21 cellular contexts compared by ENCODE assay signal in the genomic region with DNA sequence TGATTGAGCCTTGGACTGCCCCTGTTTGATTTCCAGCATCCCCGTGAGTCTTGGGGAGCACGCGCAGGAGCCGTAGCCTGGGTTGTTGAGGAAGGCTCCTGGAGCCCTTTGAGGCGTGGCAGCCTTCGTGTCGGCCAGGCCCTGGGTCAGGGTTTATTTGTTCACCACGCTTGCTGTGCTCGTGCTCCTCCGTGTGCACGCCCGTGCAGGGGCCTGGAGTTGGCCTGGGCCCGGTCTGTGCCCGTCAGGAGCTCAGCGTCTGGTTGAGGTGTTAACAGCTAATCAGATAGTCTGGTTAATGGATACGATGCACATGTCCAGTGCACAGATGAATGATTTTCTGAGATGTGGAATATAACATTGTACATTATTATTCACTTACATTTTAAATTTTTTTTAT.
"Had no signal": no experiment of that assay in that cellular context is flagged by ENCODE, and none has a peak within 500 bp of the region (broad histone marks: within the 10 kb centered on the region; RNA-seq: fewer than 3 reads in every experiment).

No MANE protein-coding gene starts in this region.

- FAIRE-seq: frontal cortex, keratinocyte had no signal

- H3K4me1 ChIP-seq: psoas muscle, spleen, suprapubic skin had no signal

- H3K36me3 ChIP-seq: ovary had no signal

- ATAC-seq: left lobe of liver; naive thymus-derived CD8-positive, alpha-beta T cell; psoas muscle; right cardiac atrium; stimulated activated memory B cell treated with anti-CD40 and anti-IgM and Interleukin-4, amounts not matched to agents 10 μg/mL and 1 μg/mL and 100 μg/mL, for 72 hours had no signal

- H3K27ac ChIP-seq: coronary artery, ovary, psoas muscle, spleen, suprapubic skin had no signal

- H3K9me3 ChIP-seq: ovary, psoas muscle, spleen, suprapubic skin had no signal

- DNase-seq: dermis blood vessel endothelial cell; effector memory CD4-positive, alpha-beta T cell; erythroblast; head of caudate nucleus; mammary epithelial cell; naive thymus-derived CD8-positive, alpha-beta T cell; nephron progenitor cell; occipital lobe; ovary; psoas muscle; right cardiac atrium; spleen; stimulated activated CD4-positive, alpha-beta T cell treated with anti-CD3 and anti-CD28 coated beads, Interleukin-4, amount 100 ng/mL, for 4 hours; trophoblast cell had no signal

- H3K27me3 ChIP-seq: ovary, spleen, suprapubic skin had no signal

- H3K4me3 ChIP-seq: coronary artery, ovary, psoas muscle, skin epidermis, spleen, suprapubic skin had no signal
